9 cellular contexts compared by ENCODE assay signal in genomic region chr1:19468397-19468956, GRCh38. TPM values are rescaled to one million over a fixed set of nuclear protein-coding genes. Genes with fewer than 3 reads are reported as not detected.
DNase-seq lines count a peak whose midpoint lies in the region; ATAC-seq, FAIRE-seq and TF ChIP-seq lines count a peak whose summit lies in the region.
"Had no signal": no experiment of that assay in that cellular context is flagged by ENCODE, and none has a peak within 500 bp of the region (broad histone marks: within the 10 kb centered on the region; RNA-seq: fewer than 3 reads in every experiment).

No MANE protein-coding gene starts in this region.

- no peak overlapping the region for H2AFZ ChIP-seq in H1 (ENCODE audit: low read length)

- no peak; a peak in 1 of 3 replicates for TF ChIP-seq POLR2A in H1 (IDR thresholded peaks at IDR 0.05; ENCODE audit: control extremely low read depth in 1 of 2, low read depth in 2 of 2, low read length in 2 of 2)

- peak overlapping the region; percentile 41 for H4K8ac ChIP-seq in H1 (ENCODE audit: extremely low read depth, insufficient read depth, low read length)

- POLR2A ChIA-PET in H1 (lab: Charles Lee; ENCODE audit: partially characterized antibody), result interaction anchor here (1.4 to 9.3 kb wide), 3 partner anchors 9 to 20 kb away, joined by 3 to 86 read pairs (median 4); no protein-coding TSS in a partner anchor

- TF ChIP-seq RAD21 in H1 (IDR thresholded peaks at IDR 0.05 in 1 of 2, conservative IDR thresholded peaks at IDR 0.05 in 1 of 2; ENCODE audit: low read depth in 2 of 2, low read length in 2 of 2), result no peak

- H3K4me3 Mint-ChIP-seq in progenitor cell of endocrine pancreas (ENCODE audit: low read depth), result no peak overlapping the region
- H3K4me3 Mint-ChIP-seq: neural crest cell had no signal

- peaks cover 45 to 50% of the 10 kb centered on the region in 2 experiments for H4K20me1 ChIP-seq in H1 (replicated peaks in 1 of 2; ENCODE audit: control insufficient read depth in 1 of 2, insufficient read depth in 2 of 2, low read length in 2 of 2)

- CTCF ChIA-PET in H1 (lab: Charles Lee; ENCODE audit: partially characterized antibody), result interaction anchor here (1.0 to 7.8 kb wide), 5 partner anchors 11 to 114 kb away, joined by 3 to 53 read pairs (median 4); no protein-coding TSS in a partner anchor

- H3K23me2 ChIP-seq in H1 (ENCODE audit: low read depth, low read length), result no peaks in the 10 kb centered on the region

- H3K4me2 ChIP-seq in H1 (ENCODE audit: insufficient read depth in 1 of 2, low read depth in 2 of 2, low read length in 2 of 2), result no peak overlapping the region

- no peak overlapping the region for H3K56ac ChIP-seq in H1 (replicated peaks; ENCODE audit: insufficient read length, low read depth, low read length)

- H2AK5ac ChIP-seq in H1 (ENCODE audit: low read depth, low read length), result no peak overlapping the region

- no peaks in the 10 kb centered on the region for H3K27me3 ChIP-seq in H1 (replicated peaks in 1 of 4; ENCODE audit: control insufficient read depth in 3 of 4, extremely low read depth in 1 of 4, insufficient read depth in 3 of 4, low read length in 3 of 4)

- WGBS in H1 (ENCODE audit: extremely low coverage in 1 of 2, insufficient coverage in 1 of 2, insufficient read length in 1 of 2, insufficient replicate concordance in 2 of 2, low coverage in 1 of 2, low lambda C conversion rate in 2 of 2, missing lambda C conversion rate in 1 of 2), 2 experiments, result 83% methylated on average over 15 of the region's 15 CpGs; no CpG with 5 or more reads in 1 of the 2 experiments

- H3K9me3 ChIP-seq in H1 (ENCODE audit: insufficient read depth in 2 of 2, low read depth in 1 of 2, low read length in 1 of 2), result no peaks in the 10 kb centered on the region

- no peak for TF ChIP-seq EP300 in H1 (IDR thresholded peaks at IDR 0.05; ENCODE audit: borderline replicate concordance in 1 of 2, low read depth in 2 of 2, low read length in 2 of 2)

- no peaks in the 10 kb centered on the region for H3K9me3 Mint-ChIP-seq in progenitor cell of endocrine pancreas (ENCODE audit: low read depth)
- H3K9me3 Mint-ChIP-seq: neural crest cell had no signal

- H3K4me3 ChIP-seq in H1 (ENCODE audit: extremely low read depth in 1 of 4, insufficient read depth in 2 of 4, low read depth in 3 of 4, low read length in 4 of 4), result no peak overlapping the region

- ATAC-seq in HG03280 (IDR thresholded peaks at IDR 0.05; ENCODE audit: unreplicated experiment) (peak; percentile 58), GM18858 (IDR thresholded peaks at IDR 0.05; ENCODE audit: unreplicated experiment) (no peak), GM21526 (IDR thresholded peaks at IDR 0.05; ENCODE audit: low FRiP score, unreplicated experiment) (no peak)

- no peak overlapping the region for H2BK15ac ChIP-seq in H1 (ENCODE audit: low read length)

- H4K91ac ChIP-seq in H1 (replicated peaks; ENCODE audit: insufficient read length, low read length), result no peak overlapping the region

- H2BK20ac ChIP-seq in H1 (ENCODE audit: low read length), result no peak overlapping the region

- H3K4me1 ChIP-seq in H1 (replicated peaks in 1 of 4; ENCODE audit: control insufficient read depth in 3 of 4, insufficient read depth in 4 of 4, low read length in 3 of 4), result peaks cover 9 to 27% (median 22%) of the 10 kb centered on the region in 4 experiments

- no peak overlapping the region for H3K4ac ChIP-seq in H1 (replicated peaks; ENCODE audit: insufficient read length, low read depth, low read length)

- no peak overlapping the region for H3K27ac ChIP-seq in H1 (ENCODE audit: low read depth, low read length)

- no peak overlapping the region for H3K18ac ChIP-seq in H1 (ENCODE audit: extremely low read depth, low read length)

- no peak for DNase-seq in GM18507 (ENCODE audit: extremely low spot score, insufficient read length, low read depth)
- peak; percentile 67 to 71 for DNase-seq in activated CD4-positive, alpha-beta T cell treated with anti-CD3 and anti-CD28 coated beads for 4 hours
- no peak for DNase-seq in H1 (ENCODE audit: low read depth in 1 of 2, low spot score in 2 of 2)
- no peak for DNase-seq in progenitor cell of endocrine pancreas (ENCODE audit: low spot score, unreplicated experiment)
- no peak for DNase-seq in SK-N-DZ (ENCODE audit: low spot score)

- peaks cover 27% of the 10 kb centered on the region for H3K4me1 Mint-ChIP-seq in progenitor cell of endocrine pancreas (ENCODE audit: low read depth)

- H3K27ac Mint-ChIP-seq in progenitor cell of endocrine pancreas, result peak overlapping the region; percentile 56

- TF ChIP-seq CTCF in H1 (IDR thresholded peaks at IDR 0.05; ENCODE audit: control extremely low read depth in 1 of 3, insufficient read depth in 1 of 3, low read depth in 1 of 3, low read length in 3 of 3) (no peak), progenitor cell of endocrine pancreas (IDR thresholded peaks at IDR 0.05; ENCODE audit: unreplicated experiment) (no peak)

- no peak overlapping the region for H2BK12ac ChIP-seq in H1 (ENCODE audit: low read depth, low read length)

- H3K14ac ChIP-seq in H1 (ENCODE audit: insufficient read length), result no peak overlapping the region

- H3K27me3 Mint-ChIP-seq in progenitor cell of endocrine pancreas, result no peaks in the 10 kb centered on the region

- H2BK120ac ChIP-seq in H1 (replicated peaks; ENCODE audit: low read depth, low read length), result no peak overlapping the region

- FAIRE-seq in GM18507 (lab: Jason Lieb, UNC) (peak; percentile 86), H1 (lab: Jason Lieb, UNC) (no peak)

- no peak overlapping the region for H2BK5ac ChIP-seq in H1 (ENCODE audit: low read depth, low read length)

- H3K9ac ChIP-seq in H1 (replicated peaks in 1 of 4; ENCODE audit: extremely low read depth in 1 of 4, low read depth in 3 of 4, low read length in 3 of 4), result no peak overlapping the region

- peaks cover 0 to 8% (median 0%) of the 10 kb centered on the region in 4 experiments; a peak in 2 of 8 replicates for H3K36me3 ChIP-seq in H1 (ENCODE audit: control insufficient read depth in 2 of 4, insufficient read depth in 4 of 4, low read length in 3 of 4)

- no peak overlapping the region for H3K23ac ChIP-seq in H1 (ENCODE audit: insufficient read length)

- H3K79me1 ChIP-seq in H1 (ENCODE audit: low read depth, low read length), result peaks cover 42% of the 10 kb centered on the region

- peaks cover 29 to 94% of the 10 kb centered on the region in 2 experiments for H3K79me2 ChIP-seq in H1 (ENCODE audit: control insufficient read depth in 1 of 2, insufficient read depth in 2 of 2, low read length in 2 of 2)

- no peak overlapping the region for H4K5ac ChIP-seq in H1 (ENCODE audit: insufficient read length, low read depth, low read length)

- H3K36me3 Mint-ChIP-seq in progenitor cell of endocrine pancreas (ENCODE audit: insufficient read depth), result peaks cover 5% of the 10 kb centered on the region

TF ChIP-seq in H1, 55 proteins besides CTCF, POLR2A, EP300 and RAD21:
- TF ChIP-seq GTF2F1 (IDR thresholded peaks at IDR 0.05; ENCODE audit: borderline replicate concordance, low read depth, low read length), result no peak
- no peak for TF ChIP-seq SP1 (IDR thresholded peaks at IDR 0.05; ENCODE audit: low read depth, low read length)
TF ChIP-seq in H1: peak in this region for 0.

RNA-seq across cellular contexts. Expression of gene CAPZB, which starts 16.9 kb away (rescaled TPM):
- 371 TPM in 2 replicates for total RNA-seq in H1 (2021; fragmentation: NEBNext Ultra II Directional; extraction: Animal tissue kit (Norgen Biotek cat#: 25700))
- 162 and 169 TPM in 2 replicates for polyA plus RNA-seq in H1 (2011; rRNA removed)
- polyA plus RNA-seq in H1 (2011; cell fraction: cytosol; rRNA removed), result 237 TPM
- 112 TPM for polyA plus RNA-seq in H1 (2011; cell fraction: nucleus; rRNA removed)
- polyA plus RNA-seq in H1 (2012, experiment 1 of 2), result 353 to 393 TPM (median 375 TPM) in 4 replicates
- 493 TPM for polyA plus RNA-seq in H1 (2012, experiment 2 of 2)
- polyA plus RNA-seq in H1 (2013, experiment 1 of 2), result 265 TPM
- 269 TPM for polyA plus RNA-seq in H1 (2013, experiment 2 of 2)
- polyA minus RNA-seq in H1 (2011; rRNA and poly(A)+ RNA removed), result 118 and 122 TPM in 2 replicates
- polyA minus RNA-seq in H1 (2011; cell fraction: cytosol; rRNA and poly(A)+ RNA removed), result 88.9 TPM
- 42.8 TPM for polyA minus RNA-seq in H1 (2011; cell fraction: nucleus; rRNA and poly(A)+ RNA removed)
- 189 and 211 TPM in 2 replicates for total RNA-seq in progenitor cell of endocrine pancreas
- polyA plus RNA-seq in SK-N-DZ (2014; cell fraction: cytosol; rRNA removed), result 68.7 and 78.3 TPM in 2 replicates
- 34.4 and 48.8 TPM in 2 replicates for polyA plus RNA-seq in SK-N-DZ (2014; cell fraction: nucleus; rRNA removed)

Comparison
In these comparisons a context has a peak if more than half of its experiments do, and no peak if none do; other contexts are left out.
1. DNase-seq: peak in activated CD4-positive, alpha-beta T cell treated with anti-CD3 and anti-CD28 coated beads for 4 hours (2 of 2); none in GM18507 (single experiment), H1 (0 of 2), progenitor cell of endocrine pancreas (single experiment) and SK-N-DZ (single experiment).